Comparison of ENCODE assay signal across 9 cellular contexts in the genomic region with DNA sequence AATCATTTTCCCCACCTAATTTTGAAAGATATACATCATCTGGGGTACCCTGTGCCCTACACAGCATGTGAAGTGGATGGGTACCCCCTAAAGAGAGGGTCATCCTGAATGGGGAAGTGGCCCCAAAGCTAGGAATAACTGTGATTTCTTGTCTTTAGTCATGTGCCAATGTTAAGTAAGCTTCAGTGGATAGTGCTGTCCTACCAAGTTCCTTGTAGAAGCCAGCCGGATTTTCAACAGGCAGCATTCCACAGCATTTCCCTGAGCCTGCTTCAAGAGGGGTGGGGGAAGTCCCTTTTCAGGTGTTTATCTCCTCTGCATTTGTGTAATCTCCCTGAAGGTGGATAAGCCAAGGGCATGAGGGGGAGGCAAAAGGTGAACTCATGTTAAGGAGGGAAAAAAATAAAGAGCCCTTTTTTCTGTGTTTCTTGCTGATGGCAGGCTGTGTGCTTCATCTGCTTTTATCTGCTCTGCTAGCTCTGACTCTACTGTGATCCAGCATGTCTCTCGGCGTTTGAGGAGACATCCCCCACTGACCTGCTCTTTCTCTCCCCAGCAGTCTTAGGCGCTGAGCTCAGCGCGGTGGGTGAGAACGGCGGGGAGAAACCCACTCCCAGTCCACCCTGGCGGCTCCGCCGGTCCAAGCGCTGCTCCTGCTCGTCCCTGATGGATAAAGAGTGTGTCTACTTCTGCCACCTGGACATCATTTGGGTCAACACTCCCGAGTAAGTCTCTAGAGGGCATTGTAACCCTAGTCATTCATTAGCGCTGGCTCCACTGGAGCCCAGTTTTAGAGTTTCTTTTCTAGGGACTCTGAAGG. TPM values are rescaled to one million over a fixed set of nuclear protein-coding genes. Genes with fewer than 3 reads are reported as not detected.
A peak's percentile ranks its signal among the peaks of the same experiment; 100 is the strongest.
DNase-seq lines count a peak whose midpoint lies in the region; ATAC-seq and TF ChIP-seq lines count a peak whose summit lies in the region.
"Had no signal": no experiment of that assay in that cellular context is flagged by ENCODE, and none has a peak within 500 bp of the region (broad histone marks: within the 10 kb centered on the region; RNA-seq: fewer than 3 reads in every experiment).

No MANE protein-coding gene starts in this region.

- intact Hi-C loops in PC-9 (cut with micrococcal nuclease; ENCODE audit: unreplicated experiment): loop anchor here (1.0 to 5.0 kb wide), 5 partner anchors 33 to 311 kb away; no protein-coding TSS in a partner anchor

- peaks cover 20% of the 10 kb centered on the region for H3K79me2 ChIP-seq in PC-9 (ENCODE audit: low read depth)

- DNase-seq in PC-9 (peak; percentile 52 to 75), fibroblast of the aortic adventitia (ENCODE audit: low read depth) (no peak), progenitor cell of endocrine pancreas (ENCODE audit: low spot score, unreplicated experiment) (no peak), cortex of kidney (lab: John Stamatoyannopoulos, UW) (no peak), NCI-H2029 treated with DMSO at 0.1 percent for 48 hours (lab: John Stamatoyannopoulos, UW) (no peak), NCI-H1417 (lab: John Stamatoyannopoulos, UW) (no peak)

- H3K27ac Mint-ChIP-seq in progenitor cell of endocrine pancreas: no peak overlapping the region

- H3K9ac ChIP-seq in ES-I3 (ENCODE audit: low read depth, low read length): peak overlapping the region; percentile 35

- CTCF ChIA-PET in PC-9 (lab: Charles Lee): interaction anchor here (0.7 to 1.4 kb wide), 4 partner anchors 22 to 314 kb away, joined by 3 to 8 read pairs (median 5); no protein-coding TSS in a partner anchor

- peaks cover 55% of the 10 kb centered on the region for H3F3A ChIP-seq in PC-9 (ENCODE audit: insufficient read depth, low read depth)

- H3K4me1 ChIP-seq in ES-I3 (ENCODE audit: insufficient read depth, low read length): peaks cover 14% of the 10 kb centered on the region
- H3K4me1 ChIP-seq in PC-9 (replicated peaks; ENCODE audit: insufficient read depth): peaks cover 51% of the 10 kb centered on the region

- no peak overlapping the region for H2AFZ ChIP-seq in PC-9

- H4K20me1 ChIP-seq in PC-9 (ENCODE audit: insufficient read depth): no peaks in the 10 kb centered on the region

- peak overlapping the region; percentile 63 for H3K4me3 Mint-ChIP-seq in progenitor cell of endocrine pancreas (ENCODE audit: low read depth)

- peaks cover 2% of the 10 kb centered on the region for H3K36me3 Mint-ChIP-seq in progenitor cell of endocrine pancreas (ENCODE audit: insufficient read depth)

- peak overlapping the region; percentile 92 for H3K27ac ChIP-seq in PC-9

- BruUV-seq in PC-9 (replicated peaks; lab: Mats Ljungman, UMichigan): no TSS peak

- no peaks in the 10 kb centered on the region for H3K9me2 ChIP-seq in PC-9 (ENCODE audit: insufficient read depth)

- TF ChIP-seq CTCF in PC-9 (conservative IDR thresholded peaks at IDR 0.05): peak; percentile 50; the same call in 1 of the 2 replicates
- peak; percentile 13 for TF ChIP-seq CTCF in fibroblast of the aortic adventitia (IDR thresholded peaks at IDR 0.05; ENCODE audit: insufficient read depth, low read length)
- TF ChIP-seq CTCF in progenitor cell of endocrine pancreas (IDR thresholded peaks at IDR 0.05; ENCODE audit: unreplicated experiment): peak; percentile 26

- H3K4me3 ChIP-seq in PC-9: peak overlapping the region; percentile 72
- peak overlapping the region; percentile 76 for H3K4me3 ChIP-seq in fibroblast of the aortic adventitia (ENCODE audit: low read depth, low read length)

- H3K36me3 ChIP-seq in ES-I3 (ENCODE audit: insufficient read depth, low read length) (no peaks in the 10 kb centered on the region; the same call in 1 of the 2 replicates), PC-9 (ENCODE audit: low read depth) (peaks cover 28% of the 10 kb centered on the region)

- H3K9me3 ChIP-seq in ES-I3 (ENCODE audit: control insufficient read depth, insufficient read depth, low read length) (no peaks in the 10 kb centered on the region), PC-9 (ENCODE audit: insufficient read depth, low read depth) (no peaks in the 10 kb centered on the region)

- peaks cover 43% of the 10 kb centered on the region for H3K4me1 Mint-ChIP-seq in progenitor cell of endocrine pancreas (ENCODE audit: low read depth)

- peaks cover 19% of the 10 kb centered on the region for H3K27me3 Mint-ChIP-seq in progenitor cell of endocrine pancreas

- H3K27me3 ChIP-seq in PC-9 (ENCODE audit: insufficient read depth, low read depth): no peaks in the 10 kb centered on the region

- H3K9me3 Mint-ChIP-seq in progenitor cell of endocrine pancreas (ENCODE audit: low read depth): no peaks in the 10 kb centered on the region

- POLR2A ChIA-PET in PC-9 (lab: Charles Lee; ENCODE audit: unreplicated experiment): interaction anchor here (0.9 to 2.8 kb wide), 2 partner anchors 22 to 659 kb away, joined by 10 to 87 read pairs; no protein-coding TSS in a partner anchor

- no peak for ATAC-seq in GM18909 (IDR thresholded peaks at IDR 0.05; ENCODE audit: poor library complexity, unreplicated experiment)

- peak overlapping the region; percentile 90 for H3K4me2 ChIP-seq in PC-9

RNA-seq across cellular contexts. Expression of a gene that starts 1.8 kb away (rescaled TPM):
- total RNA-seq in PC-9 (2021) (3.3 and 5.9 TPM in 2 replicates), fibroblast of the aortic adventitia (ENCODE audit: low replicate concordance) (2.3 and 7.4 TPM in 2 replicates), progenitor cell of endocrine pancreas (2.0 and 2.6 TPM in 2 replicates)
- total RNA-seq: SK-MEL-5 had no signal

Comparison
In these comparisons a context has a peak if more than half of its experiments do, and no peak if none do; other contexts are left out.
1. DNase-seq: peak in PC-9 (2 of 2); none in fibroblast of the aortic adventitia (single experiment), progenitor cell of endocrine pancreas (single experiment), cortex of kidney (single experiment), NCI-H2029 treated with DMSO at 0.1 percent for 48 hours (single experiment) and NCI-H1417 (0 of 3).
2. Peak in every context shown above with its lines, with median percentiles within 50 percentile points of each other: CTCF ChIP-seq.